Comparison of ENCODE assay signal across 10 cellular contexts in the genomic region with DNA sequence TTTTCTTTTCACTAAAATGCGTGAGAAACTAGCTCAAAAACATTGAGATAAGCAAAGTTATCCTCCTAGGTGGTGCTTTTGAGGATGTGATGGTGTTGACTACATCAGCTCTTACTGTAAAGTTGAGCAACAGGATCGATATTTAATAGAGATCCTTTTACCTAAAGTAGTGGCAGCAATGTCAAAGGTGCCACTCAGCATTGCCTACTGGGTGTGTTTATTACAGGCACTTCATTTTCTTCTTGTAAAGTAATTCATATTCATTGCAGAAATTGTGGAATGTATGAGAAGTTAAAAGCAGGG. TPM values are rescaled to one million over a fixed set of nuclear protein-coding genes. Genes with fewer than 3 reads are reported as not detected.
A peak's percentile ranks its signal among the peaks of the same experiment; 100 is the strongest.
DNase-seq lines count a peak whose midpoint lies in the region; ATAC-seq and TF ChIP-seq lines count a peak whose summit lies in the region.
"Had no signal": no experiment of that assay in that cellular context is flagged by ENCODE, and none has a peak within 500 bp of the region (broad histone marks: within the 10 kb centered on the region; RNA-seq: fewer than 3 reads in every experiment).

No MANE protein-coding gene starts in this region.

- H3K9me3 Mint-ChIP-seq in CD4-positive, alpha-beta T cell = no peaks in the 10 kb centered on the region
- no peaks in the 10 kb centered on the region for H3K9me3 Mint-ChIP-seq in endodermal cell

- peaks cover 3% of the 10 kb centered on the region for H3K4me1 ChIP-seq in NT2/D1 (ENCODE audit: insufficient read depth, insufficient read length)
- H3K4me1 ChIP-seq in endodermal cell (ENCODE audit: control insufficient read depth, insufficient read depth, low read length) = peaks cover 2% of the 10 kb centered on the region
- peaks cover 27 to 30% of the 10 kb centered on the region in 2 experiments for H3K4me1 ChIP-seq in neutrophil (ENCODE audit: control insufficient read depth in 1 of 2, insufficient read depth in 1 of 2, low read depth in 1 of 2, low read length in 1 of 2)

- intact Hi-C loops in CD4-positive, alpha-beta T cell (cut with DNase I, micrococcal nuclease) = loop anchor here (5.0 to 10.0 kb wide), 3 partner anchors 225 to 437 kb away; no protein-coding TSS in a partner anchor

- peak overlapping the region; percentile 97 for H3K27ac ChIP-seq in CD4-positive, alpha-beta T cell (ENCODE audit: low read depth, low read length)
- no peak overlapping the region for H3K27ac ChIP-seq in endodermal cell (ENCODE audit: low read depth, low read length)
- peak overlapping the region; percentile 90 for H3K27ac ChIP-seq in neutrophil

- CTCF ChIA-PET in CD4-positive, alpha-beta T cell (lab: Charles Lee) = interaction anchor here (4.9 kb wide), 1 partner anchor 24 kb away, joined by 55 read pairs; no protein-coding TSS in a partner anchor

- H3K27ac Mint-ChIP-seq in CD4-positive, alpha-beta T cell = peak overlapping the region; percentile 95
- peak overlapping the region; percentile 93 for H3K27ac Mint-ChIP-seq in endodermal cell

- peak overlapping the region; percentile 97 for H3K4me3 ChIP-seq in NT2/D1 (ENCODE audit: insufficient read length, low read depth)
- H3K4me3 ChIP-seq in endodermal cell (ENCODE audit: low read length) = peak overlapping the region; percentile 99
- peak overlapping the region; percentile 78 to 96 for H3K4me3 ChIP-seq in neutrophil (ENCODE audit: low read depth in 1 of 2, low read length in 1 of 2)

- H3K36me3 ChIP-seq in NT2/D1 (ENCODE audit: insufficient read depth, insufficient read length, low read length) (peaks cover 45% of the 10 kb centered on the region), endodermal cell (ENCODE audit: control insufficient read depth, insufficient read depth, low read length) (peaks cover 37% of the 10 kb centered on the region), neutrophil (peaks cover 29% of the 10 kb centered on the region)

- DNase-seq in CD4-positive, alpha-beta T cell = no peak
- DNase-seq in NT2/D1 (ENCODE audit: low read depth, low spot score) (no peak), endodermal cell (no peak), LoVo (ENCODE audit: low spot score) (no peak), RKO (ENCODE audit: low spot score) (no peak)
- no peak for DNase-seq in effector CD4-positive, alpha-beta T cell
- no peak for DNase-seq in central memory CD4-positive, alpha-beta T cell
- DNase-seq: activated gamma-delta T cell treated with Interleukin-2 at 50 U/mL for 16 hours, NCI-H1048 had no signal

- WGBS in endodermal cell (ENCODE audit: insufficient coverage in 1 of 2, insufficient read length in 1 of 2), 2 experiments = 72 to 89% methylated on average over 1 to 2 of the region's 2 CpGs

- H3K27me3 ChIP-seq in CD4-positive, alpha-beta T cell (ENCODE audit: control insufficient read depth, insufficient read depth, low read length) = no peaks in the 10 kb centered on the region
- H3K27me3 ChIP-seq in NT2/D1 (ENCODE audit: insufficient read depth, insufficient read length) = no peaks in the 10 kb centered on the region
- no peaks in the 10 kb centered on the region for H3K27me3 ChIP-seq in endodermal cell (ENCODE audit: control insufficient read depth, insufficient read depth, low read length, poor library complexity, severe bottlenecking)
- H3K27me3 ChIP-seq in neutrophil = no peaks in the 10 kb centered on the region

- peak overlapping the region; percentile 89 for H3K4me3 Mint-ChIP-seq in CD4-positive, alpha-beta T cell
- H3K4me3 Mint-ChIP-seq in endodermal cell = peak overlapping the region; percentile 92

- ATAC-seq in CD4-positive, alpha-beta T cell (ENCODE audit: poor library complexity) = no peak

- H3K9me3 ChIP-seq in CD4-positive, alpha-beta T cell (ENCODE audit: control insufficient read depth, low read length) = no peaks in the 10 kb centered on the region
- H3K9me3 ChIP-seq in NT2/D1 (ENCODE audit: insufficient read depth, low read length) = no peaks in the 10 kb centered on the region
- no peaks in the 10 kb centered on the region for H3K9me3 ChIP-seq in endodermal cell (ENCODE audit: control insufficient read depth, low read length)
- no peaks in the 10 kb centered on the region for H3K9me3 ChIP-seq in neutrophil

- POLR2A ChIA-PET in CD4-positive, alpha-beta T cell (lab: Charles Lee) = interaction anchor here (0.7 to 3.1 kb wide), 3 partner anchors 28 to 94 kb away, joined by 4 to 46 read pairs (median 4); no protein-coding TSS in a partner anchor

- peaks cover 43% of the 10 kb centered on the region for H3K4me1 Mint-ChIP-seq in CD4-positive, alpha-beta T cell (ENCODE audit: low read depth)
- peaks cover 23% of the 10 kb centered on the region for H3K4me1 Mint-ChIP-seq in endodermal cell

- H3K9ac ChIP-seq in NT2/D1 (ENCODE audit: insufficient read length, low read depth) = peak overlapping the region; percentile 96
- H3K9ac ChIP-seq in endodermal cell (ENCODE audit: extremely low read depth, low read length, poor library complexity, severe bottlenecking) = peak overlapping the region; percentile 98

- H3K27me3 Mint-ChIP-seq in CD4-positive, alpha-beta T cell = no peaks in the 10 kb centered on the region
- H3K27me3 Mint-ChIP-seq in endodermal cell (ENCODE audit: insufficient read depth) = peaks cover 3% of the 10 kb centered on the region

- H3K36me3 Mint-ChIP-seq in CD4-positive, alpha-beta T cell (ENCODE audit: low read depth) = peaks cover 60% of the 10 kb centered on the region
- H3K36me3 Mint-ChIP-seq in endodermal cell (ENCODE audit: low read depth) = peaks cover 34% of the 10 kb centered on the region

- no peak for TF ChIP-seq CTCF in CD4-positive, alpha-beta T cell (IDR thresholded peaks at IDR 0.05)
- TF ChIP-seq CTCF in endodermal cell (conservative IDR thresholded peaks at IDR 0.05) (no peak), neutrophil (IDR thresholded peaks at IDR 0.05) (no peak)

RNA-seq across cellular contexts. Expression of a gene that starts 1.4 kb away (rescaled TPM):
- total RNA-seq in CD4-positive, alpha-beta T cell = 10 to 100 TPM; 66.7 to 71.9 TPM
- 100 to 1,000 TPM; 152 to 164 TPM for total RNA-seq in endodermal cell
- 142 TPM for polyA plus RNA-seq in endodermal cell (2013, experiment 1 of 2)
- 132 TPM for polyA plus RNA-seq in endodermal cell (2013, experiment 2 of 2)

RNA-seq across cellular contexts. Expression of a gene that starts 19.2 kb away (rescaled TPM):
- under 1 TPM in 1 of 2 experiments, not detected in 1; 0.14 TPM for total RNA-seq in CD4-positive, alpha-beta T cell
- total RNA-seq in endodermal cell = not detected
- not detected for polyA plus RNA-seq in endodermal cell (2013, experiment 1 of 2)
- polyA plus RNA-seq in endodermal cell (2013, experiment 2 of 2) = not detected

RNA-seq across cellular contexts. Expression of a gene that starts 33.2 kb away (rescaled TPM):
- total RNA-seq in CD4-positive, alpha-beta T cell = not detected
- total RNA-seq in endodermal cell = not detected
- polyA plus RNA-seq in endodermal cell (2013, experiment 1 of 2) = not detected
- not detected for polyA plus RNA-seq in endodermal cell (2013, experiment 2 of 2)

RNA-seq across cellular contexts. Expression of a gene that starts 54.5 kb away (rescaled TPM):
- not detected for total RNA-seq in CD4-positive, alpha-beta T cell
- not detected for total RNA-seq in endodermal cell
- not detected for polyA plus RNA-seq in endodermal cell (2013, experiment 1 of 2)
- not detected for polyA plus RNA-seq in endodermal cell (2013, experiment 2 of 2)

RNA-seq across cellular contexts. Expression of a gene that starts 54.6 kb away (rescaled TPM):
- total RNA-seq in CD4-positive, alpha-beta T cell = 100 to 1,000 TPM; 103 to 105 TPM
- 10 to 100 TPM; 77.7 to 83.8 TPM for total RNA-seq in endodermal cell
- polyA plus RNA-seq in endodermal cell (2013, experiment 1 of 2) = 56.1 TPM
- polyA plus RNA-seq in endodermal cell (2013, experiment 2 of 2) = 46.6 TPM
